In genomic region chr2:16077601-16078000, GRCh38 we compare ENCODE assay signal across 5 cellular contexts.
"Had no signal": no experiment of that assay in that cellular context is flagged by ENCODE, and none has a peak within 500 bp of the region (broad histone marks: within the 10 kb centered on the region; RNA-seq: fewer than 3 reads in every experiment).

No MANE protein-coding gene starts in this region.

- H3K4me3 Mint-ChIP-seq: IgD-negative memory B cell had no signal

- H3K4me3 ChIP-seq: K562 had no signal

- H3K27ac ChIP-seq: HL-60 had no signal

- H3K27ac Mint-ChIP-seq: IgD-negative memory B cell had no signal

- H3K4me1 Mint-ChIP-seq: IgD-negative memory B cell had no signal

- H3K36me3 Mint-ChIP-seq: IgD-negative memory B cell had no signal

- ATAC-seq: HepG2, K562 had no signal

- DNase-seq: IMR-90 had no signal
